32 cellular contexts compared by ENCODE assay signal in genomic region chr17:7707858-7708750, GRCh38. TPM values are rescaled to one million over a fixed set of nuclear protein-coding genes. Genes with fewer than 3 reads are reported as not detected.
"Had no signal": no experiment of that assay in that cellular context is flagged by ENCODE, and none has a peak within 500 bp of the region (broad histone marks: within the 10 kb centered on the region; RNA-seq: fewer than 3 reads in every experiment).

No MANE protein-coding gene starts in this region.

- H3K27me3 ChIP-seq: SJCRH30 had no signal

- H3K4me3 Mint-ChIP-seq: activated CD4-positive, alpha-beta T cell treated with anti-CD3 and anti-CD28 coated beads, Interleukin-2, amount 10 ng/mL, durations not matched to agents 24 days and 14 days; activated CD8-positive, alpha-beta T cell treated with anti-CD3 and anti-CD28 coated beads, Interleukin-2, amount 10 ng/mL, durations not matched to agents 7 days and 5 days; activated naive CD4-positive, alpha-beta T cell treated with anti-CD3 and anti-CD28 coated beads, Interleukin-2, amount 50 U/mL, for 24 hours; activated naive CD8-positive, alpha-beta T cell treated with anti-CD3 and anti-CD28 coated beads, Interleukin-2, amount 10 ng/mL, durations not matched to agents 7 days and 5 days; activated T-cell treated with anti-CD3 and anti-CD28 coated beads, Interleukin-2, amount 50 U/mL, for 24 hours had no signal

- H3K9me3 ChIP-seq: ascending aorta, body of pancreas, SJCRH30 had no signal

- DNase-seq: activated CD4-positive, alpha-beta T cell treated with anti-CD3 and anti-CD28 coated beads for 1 hour; activated CD4-positive, alpha-beta T cell treated with anti-CD3 and anti-CD28 coated beads, Interleukin-2, amount 10 ng/mL, durations not matched to agents 24 days and 14 days; activated CD4-positive, alpha-beta T cell treated with anti-CD3 and anti-CD28 coated beads, Interleukin-2, amount 50 U/mL, for 4 hours; activated CD4-positive, CD25-positive, alpha-beta regulatory T cell; activated CD8-positive, alpha-beta T cell treated with anti-CD3 and anti-CD28 coated beads, Interleukin-2, amount 10 ng/mL, durations not matched to agents 7 days and 5 days; activated gamma-delta T cell; activated naive CD4-positive, alpha-beta T cell treated with Interleukin-2 at 50 U/mL for 16 hours; activated naive CD8-positive, alpha-beta T cell treated with anti-CD3 and anti-CD28 coated beads, Interleukin-2, amount 10 ng/mL, durations not matched to agents 7 days and 5 days; activated T-cell treated with anti-CD3 and anti-CD28 coated beads, Interleukin-2, amount 50 U/mL, for 24 hours; body of pancreas; Kasumi-1; KG1; MM.1S; NCI-H1092 treated with DMSO at 0.1 percent for 48 hours; NCI-H1436; NCI-H1694 treated with DMSO at 0.1 percent for 48 hours; NCI-H2029; NCI-H345; NCI-H524 treated with DMSO at 0.1 percent for 48 hours; SHP77; SJCRH30; T1000; WERI-Rb-1 had no signal

- H3K4me3 ChIP-seq: ascending aorta, body of pancreas, SJCRH30, SK-N-MC had no signal

- H3K27ac Mint-ChIP-seq: activated CD4-positive, alpha-beta T cell treated with anti-CD3 and anti-CD28 coated beads, Interleukin-2, amount 10 ng/mL, durations not matched to agents 24 days and 14 days; activated CD8-positive, alpha-beta T cell treated with anti-CD3 and anti-CD28 coated beads, Interleukin-2, amount 10 ng/mL, durations not matched to agents 7 days and 5 days; activated naive CD4-positive, alpha-beta T cell treated with anti-CD3 and anti-CD28 coated beads, Interleukin-2, amount 50 U/mL, for 24 hours; activated naive CD8-positive, alpha-beta T cell treated with anti-CD3 and anti-CD28 coated beads, Interleukin-2, amount 10 ng/mL, durations not matched to agents 7 days and 5 days; activated T-cell treated with anti-CD3 and anti-CD28 coated beads, Interleukin-2, amount 50 U/mL, for 24 hours; activated T-helper 2 cell treated with anti-CD3 and anti-CD28 coated beads, Interferon-gamma antibody, Interleukin-2, Interleukin-4, amounts not matched to agents 10 μg/mL and 5 μg/mL and 100 μg/mL, durations not matched to agents 14 hours and 24 hours and 36 hours had no signal

- H3K27ac ChIP-seq: ascending aorta, body of pancreas, SJCRH30, SK-N-MC, WERI-Rb-1 had no signal

- H3K36me3 ChIP-seq: SJCRH30, WERI-Rb-1 had no signal

- H3K9me3 Mint-ChIP-seq: activated CD4-positive, alpha-beta T cell treated with anti-CD3 and anti-CD28 coated beads, Interleukin-2, amount 10 ng/mL, durations not matched to agents 24 days and 14 days; activated naive CD4-positive, alpha-beta T cell treated with anti-CD3 and anti-CD28 coated beads, Interleukin-2, amount 50 U/mL, for 24 hours; activated naive CD8-positive, alpha-beta T cell treated with anti-CD3 and anti-CD28 coated beads, Interleukin-2, amount 10 ng/mL, durations not matched to agents 7 days and 5 days; activated T-cell treated with anti-CD3 and anti-CD28 coated beads, Interleukin-2, amount 50 U/mL, for 24 hours; activated T-helper 2 cell treated with anti-CD3 and anti-CD28 coated beads, Interferon-gamma antibody, Interleukin-2, Interleukin-4, amounts not matched to agents 10 μg/mL and 5 μg/mL and 100 μg/mL, durations not matched to agents 14 hours and 24 hours and 36 hours had no signal

- H3K36me3 Mint-ChIP-seq: activated naive CD8-positive, alpha-beta T cell treated with anti-CD3 and anti-CD28 coated beads, Interleukin-2, amount 10 ng/mL, durations not matched to agents 7 days and 5 days had no signal

RNA-seq across cellular contexts. Expression of gene EFNB3, which starts 3.1 kb away (rescaled TPM):
- total RNA-seq: activated CD4-positive, alpha-beta T cell treated with anti-CD3 and anti-CD28 coated beads, Interleukin-2, amount 10 ng/mL, durations not matched to agents 24 days and 14 days; activated CD8-positive, alpha-beta T cell treated with anti-CD3 and anti-CD28 coated beads, Interleukin-2, amount 10 ng/mL, durations not matched to agents 7 days and 5 days; activated naive CD8-positive, alpha-beta T cell treated with anti-CD3 and anti-CD28 coated beads, Interleukin-2, amount 10 ng/mL, durations not matched to agents 7 days and 5 days; activated T-helper 2 cell treated with anti-CD3 and anti-CD28 coated beads, Interferon-gamma antibody, Interleukin-2, Interleukin-4, amounts not matched to agents 10 μg/mL and 5 μg/mL and 100 μg/mL, durations not matched to agents 14 hours and 24 hours and 36 hours; ascending aorta; T-helper 1 cell treated with Interleukin-12 subunit alpha and Interleukin-12 subunit beta and Interleukin-4 antibody, amounts not matched to agents 30 ng/mL and 1 ng/mL, for 36 hours; T-helper 2 cell treated with Interferon-gamma antibody and Interleukin-4, amounts not matched to agents 100 ng/mL and 5 ng/mL, for 36 hours had no signal

RNA-seq across cellular contexts. Expression of gene DNAH2, which starts 9.4 kb away (rescaled TPM):
- total RNA-seq: activated CD4-positive, alpha-beta T cell treated with anti-CD3 and anti-CD28 coated beads, Interleukin-2, amount 10 ng/mL, durations not matched to agents 24 days and 14 days; activated CD8-positive, alpha-beta T cell treated with anti-CD3 and anti-CD28 coated beads, Interleukin-2, amount 10 ng/mL, durations not matched to agents 7 days and 5 days; activated naive CD8-positive, alpha-beta T cell treated with anti-CD3 and anti-CD28 coated beads, Interleukin-2, amount 10 ng/mL, durations not matched to agents 7 days and 5 days; activated T-helper 2 cell treated with anti-CD3 and anti-CD28 coated beads, Interferon-gamma antibody, Interleukin-2, Interleukin-4, amounts not matched to agents 10 μg/mL and 5 μg/mL and 100 μg/mL, durations not matched to agents 14 hours and 24 hours and 36 hours; NCI-H460; SJCRH30; T-helper 1 cell treated with Interleukin-12 subunit alpha and Interleukin-12 subunit beta and Interleukin-4 antibody, amounts not matched to agents 30 ng/mL and 1 ng/mL, for 36 hours; T-helper 2 cell treated with Interferon-gamma antibody and Interleukin-4, amounts not matched to agents 100 ng/mL and 5 ng/mL, for 36 hours had no signal

RNA-seq across cellular contexts. Expression of gene ATP1B2, which starts 57.4 kb away (rescaled TPM):
- total RNA-seq: activated CD8-positive, alpha-beta T cell treated with anti-CD3 and anti-CD28 coated beads, Interleukin-2, amount 10 ng/mL, durations not matched to agents 7 days and 5 days; bronchial epithelial cell; NCI-H460; RPMI7951 had no signal
